2 cellular contexts compared by ENCODE assay signal in genomic region chr2:182866095-182866460, GRCh38.
TF ChIP-seq lines count a peak whose summit lies in the region.

No MANE protein-coding gene starts in this region.

TF ChIP-seq in IMR-90, 13 proteins besides CTCF, POLR2A, EP300 and RAD21:
- TF ChIP-seq CEBPB (IDR thresholded peaks at IDR 0.05; ENCODE audit: low read depth, low read length) = no peak
- no peak for TF ChIP-seq USF2 (IDR thresholded peaks at IDR 0.05; ENCODE audit: low read depth, low read length)
- TF ChIP-seq SMC3 (IDR thresholded peaks at IDR 0.05; ENCODE audit: low read depth, low read length) = no peak
- TF ChIP-seq RCOR1 (IDR thresholded peaks at IDR 0.05; ENCODE audit: insufficient replicate concordance, low read length) = no peak
- no peak for TF ChIP-seq MXI1 (IDR thresholded peaks at IDR 0.05; ENCODE audit: borderline replicate concordance, low read depth, low read length)
- TF ChIP-seq CHD1 (IDR thresholded peaks at IDR 0.05; ENCODE audit: low read depth, low read length) = no peak
- TF ChIP-seq MAZ (IDR thresholded peaks at IDR 0.05; ENCODE audit: borderline replicate concordance, low read depth, low read length) = no peak
- no peak for TF ChIP-seq FOS (IDR thresholded peaks at IDR 0.05; ENCODE audit: low read depth, low read length)
- TF ChIP-seq ELK1 (IDR thresholded peaks at IDR 0.05; ENCODE audit: borderline replicate concordance, low read depth, low read length) = no peak
- TF ChIP-seq BHLHE40 (IDR thresholded peaks at IDR 0.05; ENCODE audit: low read depth, low read length) = no peak
- TF ChIP-seq NFE2L2 (IDR thresholded peaks at IDR 0.05; ENCODE audit: low read depth, low read length) = no peak
- TF ChIP-seq RFX5 (IDR thresholded peaks at IDR 0.05; ENCODE audit: low read depth, low read length) = no peak
- no peak for TF ChIP-seq MAFK (IDR thresholded peaks at IDR 0.05; ENCODE audit: low read depth, low read length)

TF ChIP-seq in H1, 55 proteins besides CTCF, POLR2A, EP300 and RAD21:
- no peak for TF ChIP-seq JUN (IDR thresholded peaks at IDR 0.05; ENCODE audit: low read depth, low read length)
- no peak for TF ChIP-seq BCL11A (IDR thresholded peaks at IDR 0.05; ENCODE audit: low read depth in 2 of 2, low read length in 2 of 2)
- TF ChIP-seq KDM1A (IDR thresholded peaks at IDR 0.05; ENCODE audit: borderline replicate concordance, low read length) = no peak
- no peak for TF ChIP-seq POLR2AphosphoS5 (IDR thresholded peaks at IDR 0.05; ENCODE audit: low read depth, low read length)
- no peak for TF ChIP-seq SAP30 (IDR thresholded peaks at IDR 0.05; ENCODE audit: insufficient read depth, insufficient replicate concordance, low read length)
- TF ChIP-seq, protein P1, sequence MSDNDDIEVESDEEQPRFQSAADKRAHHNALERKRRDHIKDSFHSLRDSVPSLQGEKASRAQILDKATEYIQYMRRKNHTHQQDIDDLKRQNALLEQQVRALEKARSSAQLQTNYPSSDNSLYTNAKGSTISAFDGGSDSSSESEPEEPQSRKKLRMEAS (IDR thresholded peaks at IDR 0.05) = peak; percentile 92
- peak; percentile 43 for TF ChIP-seq RNF2 (IDR thresholded peaks at IDR 0.05; ENCODE audit: borderline replicate concordance, low read depth, low read length, missing control alignments, poor library complexity, severe bottlenecking)
- TF ChIP-seq RFX5 (IDR thresholded peaks at IDR 0.05; ENCODE audit: borderline replicate concordance, low read depth, low read length) = no peak
- TF ChIP-seq SP2 (IDR thresholded peaks at IDR 0.05; ENCODE audit: low read length) = no peak
- TF ChIP-seq HDAC6 (IDR thresholded peaks at IDR 0.05; ENCODE audit: low read depth, low read length) = no peak
- no peak for TF ChIP-seq TAF7 (optimal IDR thresholded peaks at IDR 0.05; ENCODE audit: borderline replicate concordance, low read depth, low read length)
- no peak for TF ChIP-seq CEBPB (IDR thresholded peaks at IDR 0.05; ENCODE audit: low read depth, low read length)
- TF ChIP-seq CBX5 (IDR thresholded peaks at IDR 0.05; ENCODE audit: low read depth, low read length) = no peak
- TF ChIP-seq, protein P2, sequence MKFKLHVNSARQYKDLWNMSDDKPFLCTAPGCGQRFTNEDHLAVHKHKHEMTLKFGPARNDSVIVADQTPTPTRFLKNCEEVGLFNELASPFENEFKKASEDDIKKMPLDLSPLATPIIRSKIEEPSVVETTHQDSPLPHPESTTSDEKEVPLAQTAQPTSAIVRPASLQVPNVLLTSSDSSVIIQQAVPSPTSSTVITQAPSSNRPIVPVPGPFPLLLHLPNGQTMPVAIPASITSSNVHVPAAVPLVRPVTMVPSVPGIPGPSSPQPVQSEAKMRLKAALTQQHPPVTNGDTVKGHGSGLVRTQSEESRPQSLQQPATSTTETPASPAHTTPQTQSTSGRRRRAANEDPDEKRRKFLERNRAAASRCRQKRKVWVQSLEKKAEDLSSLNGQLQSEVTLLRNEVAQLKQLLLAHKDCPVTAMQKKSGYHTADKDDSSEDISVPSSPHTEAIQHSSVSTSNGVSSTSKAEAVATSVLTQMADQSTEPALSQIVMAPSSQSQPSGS (IDR thresholded peaks at IDR 0.05; ENCODE audit: low read length) = no peak
- TF ChIP-seq, protein P3, sequence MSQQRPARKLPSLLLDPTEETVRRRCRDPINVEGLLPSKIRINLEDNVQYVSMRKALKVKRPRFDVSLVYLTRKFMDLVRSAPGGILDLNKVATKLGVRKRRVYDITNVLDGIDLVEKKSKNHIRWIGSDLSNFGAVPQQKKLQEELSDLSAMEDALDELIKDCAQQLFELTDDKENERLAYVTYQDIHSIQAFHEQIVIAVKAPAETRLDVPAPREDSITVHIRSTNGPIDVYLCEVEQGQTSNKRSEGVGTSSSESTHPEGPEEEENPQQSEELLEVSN (IDR thresholded peaks at IDR 0.05) = peak; percentile 89
- peak; percentile 33 for TF ChIP-seq CTBP2 (IDR thresholded peaks at IDR 0.05; ENCODE audit: borderline replicate concordance, insufficient read depth, insufficient read length, low read length)
